In genomic region chr13:110277357-110277950, GRCh38 we compare ENCODE assay signal across 28 cellular contexts. TPM values are rescaled to one million over a fixed set of nuclear protein-coding genes. Genes with fewer than 3 reads are reported as not detected.
DNase-seq lines count a peak whose midpoint lies in the region; ATAC-seq and TF ChIP-seq lines count a peak whose summit lies in the region.
"Had no signal": no experiment of that assay in that cellular context is flagged by ENCODE, and none has a peak within 500 bp of the region (broad histone marks: within the 10 kb centered on the region; RNA-seq: fewer than 3 reads in every experiment).

No MANE protein-coding gene starts in this region.

- no peaks in the 10 kb centered on the region for H3K36me3 Mint-ChIP-seq in activated naive CD8-positive, alpha-beta T cell treated with anti-CD3 and anti-CD28 coated beads for 36 hours

- peaks cover 23% of the 10 kb centered on the region for H3K27me3 Mint-ChIP-seq in activated naive CD8-positive, alpha-beta T cell treated with anti-CD3 and anti-CD28 coated beads for 36 hours
- H3K27me3 Mint-ChIP-seq: brain, type B pancreatic cell had no signal

- H3K4me1 ChIP-seq in ACC112 (ENCODE audit: control insufficient read depth, insufficient read depth, low read length, unreplicated experiment) (peaks cover 20% of the 10 kb centered on the region), left ventricle myocardium inferior (peaks cover 95% of the 10 kb centered on the region), gastrocnemius medialis (peaks cover 13 to 28% of the 10 kb centered on the region in 2 donors)

- peaks cover 86% of the 10 kb centered on the region for H3K79me2 ChIP-seq in ACC112 (ENCODE audit: control insufficient read depth, insufficient read depth, low read length, unreplicated experiment)

- intact Hi-C loops in left ventricle myocardium inferior (cut with micrococcal nuclease) (no loop called here), gastrocnemius medialis (cut with DNase I; ENCODE audit: low total_unique reads) (no loop called here), posterior vena cava (cut with DNase I) (no loop called here)

- H2AFZ ChIP-seq in ACC112 (ENCODE audit: low read length, unreplicated experiment) = no peak overlapping the region

- in situ Hi-C loops in brain microvascular endothelial cell (cut with HindIII; ENCODE audit: low pct_ligation_motif_present, low sequenced_read_pairs) = no loop called here
- in situ Hi-C loops in gastrocnemius medialis (cut with MboI; ENCODE audit: low sequenced_read_pairs in 4 of 4) = no loop called here

- peak overlapping the region; percentile 9; the same call in 1 of the 2 replicates for H3K27ac ChIP-seq in ACC112 (ENCODE audit: low read depth, low read length)
- peak overlapping the region; percentile 14 for H3K27ac ChIP-seq in brain microvascular endothelial cell
- peak overlapping the region; percentile 57 for H3K27ac ChIP-seq in left ventricle myocardium inferior (replicated peaks)
- peak overlapping the region; percentile 4 to 48 (median 20) for H3K27ac ChIP-seq in gastrocnemius medialis
- H3K27ac ChIP-seq: SK-N-MC had no signal

- H3K27ac Mint-ChIP-seq in activated naive CD8-positive, alpha-beta T cell treated with anti-CD3 and anti-CD28 coated beads for 36 hours = no peak overlapping the region
- H3K27ac Mint-ChIP-seq: activated T-cell treated with anti-CD3 and anti-CD28 coated beads, Interleukin-2, amount 50 U/mL, for 24 hours; stimulated activated naive CD8-positive, alpha-beta T cell treated with anti-CD3 and anti-CD28 coated beads, Interleukin-15, Interleukin-2, amounts not matched to agents 100 ng/mL and 50 ng/mL, for 24 hours; type B pancreatic cell had no signal

- H3K36me3 ChIP-seq in ACC112 (ENCODE audit: insufficient read depth, low read length) = peaks cover 3% of the 10 kb centered on the region; the same call in 1 of the 2 replicates
- H3K36me3 ChIP-seq in brain microvascular endothelial cell (replicated peaks) = peaks cover 65% of the 10 kb centered on the region
- peaks cover 5% of the 10 kb centered on the region for H3K36me3 ChIP-seq in left ventricle myocardium inferior
- no peaks in the 10 kb centered on the region for H3K36me3 ChIP-seq in gastrocnemius medialis
- H3K36me3 ChIP-seq: adrenal gland had no signal

- peaks cover 3% of the 10 kb centered on the region for H3K4me1 Mint-ChIP-seq in activated naive CD8-positive, alpha-beta T cell treated with anti-CD3 and anti-CD28 coated beads for 36 hours

- DNase-seq in brain microvascular endothelial cell (no peak), left ventricle myocardium inferior (no peak), gastrocnemius medialis (no peak), A172 (ENCODE audit: low spot score) (no peak), posterior vena cava (ENCODE audit: low spot score) (no peak)
- DNase-seq in activated naive CD8-positive, alpha-beta T cell treated with anti-CD3 and anti-CD28 coated beads for 36 hours = no peak
- no peak for DNase-seq in activated CD4-positive, CD25-positive, alpha-beta regulatory T cell (lab: John Stamatoyannopoulos, UW)
- DNase-seq: activated CD4-positive, alpha-beta T cell treated with anti-CD3 and anti-CD28 coated beads for 4 hours; activated naive CD4-positive, alpha-beta T cell; activated T-cell treated with anti-CD3 and anti-CD28 coated beads, Interleukin-2, amount 50 U/mL, for 24 hours; C1 segment of cervical spinal cord; COR-L47; DMS53; GDM1; NCI-H146; NCI-H2107; NCI-H446; NCI-H774; posterior cingulate gyrus; RPMI8226; T-helper 2 cell had no signal

- TF ChIP-seq POLR2A in gastrocnemius medialis (IDR thresholded peaks at IDR 0.05) = no peak

- no peaks in the 10 kb centered on the region for H3K27me3 ChIP-seq in ACC112 (ENCODE audit: insufficient read depth, low read length)
- H3K27me3 ChIP-seq in brain microvascular endothelial cell (replicated peaks) = no peaks in the 10 kb centered on the region
- H3K27me3 ChIP-seq in left ventricle myocardium inferior (ENCODE audit: low read depth) = no peaks in the 10 kb centered on the region
- no peaks in the 10 kb centered on the region for H3K27me3 ChIP-seq in gastrocnemius medialis
- H3K27me3 ChIP-seq: adrenal gland had no signal

- no peak for ATAC-seq in gastrocnemius medialis

- TF ChIP-seq CTCF in brain microvascular endothelial cell (IDR thresholded peaks at IDR 0.05; ENCODE audit: low read depth, low read length, missing control alignments) = no peak
- TF ChIP-seq CTCF in left ventricle myocardium inferior (IDR thresholded peaks at IDR 0.05; ENCODE audit: borderline replicate concordance) = no peak
- TF ChIP-seq CTCF in gastrocnemius medialis (IDR thresholded peaks at IDR 0.05 in 4 of 5, conservative IDR thresholded peaks at IDR 0.05 in 1 of 5) = no peak

- no peak overlapping the region for H3K4me3 Mint-ChIP-seq in activated naive CD8-positive, alpha-beta T cell treated with anti-CD3 and anti-CD28 coated beads for 36 hours
- H3K4me3 Mint-ChIP-seq: activated T-cell treated with anti-CD3 and anti-CD28 coated beads, Interleukin-2, amount 50 U/mL, for 24 hours; brain; neural crest cell; stimulated activated naive CD8-positive, alpha-beta T cell treated with anti-CD3 and anti-CD28 coated beads, Interleukin-15, Interleukin-2, amounts not matched to agents 100 ng/mL and 50 ng/mL, for 24 hours; type B pancreatic cell had no signal

- H3K4me3 ChIP-seq in ACC112 (ENCODE audit: low read depth, low read length) = no peak overlapping the region
- H3K4me3 ChIP-seq in brain microvascular endothelial cell (ENCODE audit: low read depth, low read length) = no peak overlapping the region
- no peak overlapping the region for H3K4me3 ChIP-seq in left ventricle myocardium inferior
- no peak overlapping the region for H3K4me3 ChIP-seq in gastrocnemius medialis
- H3K4me3 ChIP-seq: adrenal gland, SK-N-MC had no signal

- H3K9me3 ChIP-seq in left ventricle myocardium inferior (replicated peaks) = no peaks in the 10 kb centered on the region
- no peaks in the 10 kb centered on the region for H3K9me3 ChIP-seq in gastrocnemius medialis
- H3K9me3 ChIP-seq: adrenal gland had no signal

- H3K9me3 Mint-ChIP-seq in activated naive CD8-positive, alpha-beta T cell treated with anti-CD3 and anti-CD28 coated beads for 36 hours = peaks cover 5% of the 10 kb centered on the region
- H3K9me3 Mint-ChIP-seq: activated T-cell treated with anti-CD3 and anti-CD28 coated beads, Interleukin-2, amount 50 U/mL, for 24 hours; neural crest cell; stimulated activated naive CD8-positive, alpha-beta T cell treated with anti-CD3 and anti-CD28 coated beads, Interleukin-15, Interleukin-2, amounts not matched to agents 100 ng/mL and 50 ng/mL, for 24 hours; type B pancreatic cell had no signal

RNA-seq across cellular contexts. Expression of gene COL4A1, which starts 29.5 kb away (rescaled TPM):
- total RNA-seq in left ventricle myocardium inferior (120 TPM), gastrocnemius medialis (100 to 1,000 TPM in 3 of 4 donors, 10 to 100 TPM in 1; 60.5 to 127 (median 120) TPM), posterior vena cava (1,000 to 10,000 TPM in 1 of 2 donors, 100 to 1,000 TPM in 1; 830 to 1,061 TPM)
- total RNA-seq in A172 (2014; rRNA removed; shearing (Covaris generic)) = 197 and 221 TPM in 2 replicates
- total RNA-seq in activated naive CD8-positive, alpha-beta T cell treated with anti-CD3 and anti-CD28 coated beads for 36 hours = not detected

RNA-seq across cellular contexts. Expression of gene COL4A2, which starts 29.6 kb away (rescaled TPM):
- total RNA-seq in left ventricle myocardium inferior = 117 TPM
- total RNA-seq in gastrocnemius medialis = 10 to 100 TPM; 51.2 to 85.8 (median 70.5) TPM
- 177 and 218 TPM in 2 replicates for total RNA-seq in A172 (2014; rRNA removed; shearing (Covaris generic))
- total RNA-seq in activated naive CD8-positive, alpha-beta T cell treated with anti-CD3 and anti-CD28 coated beads for 36 hours = not detected
- total RNA-seq in posterior vena cava = 100 to 1,000 TPM; 816 to 963 TPM

Comparison
In these comparisons a context has a peak if more than half of its experiments do, and no peak if none do; other contexts are left out.
1. RNA of gene COL4A1, which starts 29.5 kb away (total RNA-seq): 830 to 1,061 TPM in posterior vena cava, 197 to 221 TPM in A172, 60.5 to 127 TPM in gastrocnemius medialis and 120 TPM in left ventricle myocardium inferior (single experiment); not detected in activated naive CD8-positive, alpha-beta T cell treated with anti-CD3 and anti-CD28 coated beads for 36 hours; every median in the first group is over 10 times any median in the second.
2. RNA of gene COL4A2, which starts 29.6 kb away (total RNA-seq): 816 to 963 TPM in posterior vena cava, 177 to 218 TPM in A172, 117 TPM in left ventricle myocardium inferior (single experiment) and 51.2 to 85.8 TPM in gastrocnemius medialis; not detected in activated naive CD8-positive, alpha-beta T cell treated with anti-CD3 and anti-CD28 coated beads for 36 hours; every median in the first group is over 10 times any median in the second.
3. Peak in every context shown above with its lines, with median percentiles within 50 percentile points of each other: H3K27ac ChIP-seq.